ENCODE assay signal across 1 cellular context in the genomic region with DNA sequence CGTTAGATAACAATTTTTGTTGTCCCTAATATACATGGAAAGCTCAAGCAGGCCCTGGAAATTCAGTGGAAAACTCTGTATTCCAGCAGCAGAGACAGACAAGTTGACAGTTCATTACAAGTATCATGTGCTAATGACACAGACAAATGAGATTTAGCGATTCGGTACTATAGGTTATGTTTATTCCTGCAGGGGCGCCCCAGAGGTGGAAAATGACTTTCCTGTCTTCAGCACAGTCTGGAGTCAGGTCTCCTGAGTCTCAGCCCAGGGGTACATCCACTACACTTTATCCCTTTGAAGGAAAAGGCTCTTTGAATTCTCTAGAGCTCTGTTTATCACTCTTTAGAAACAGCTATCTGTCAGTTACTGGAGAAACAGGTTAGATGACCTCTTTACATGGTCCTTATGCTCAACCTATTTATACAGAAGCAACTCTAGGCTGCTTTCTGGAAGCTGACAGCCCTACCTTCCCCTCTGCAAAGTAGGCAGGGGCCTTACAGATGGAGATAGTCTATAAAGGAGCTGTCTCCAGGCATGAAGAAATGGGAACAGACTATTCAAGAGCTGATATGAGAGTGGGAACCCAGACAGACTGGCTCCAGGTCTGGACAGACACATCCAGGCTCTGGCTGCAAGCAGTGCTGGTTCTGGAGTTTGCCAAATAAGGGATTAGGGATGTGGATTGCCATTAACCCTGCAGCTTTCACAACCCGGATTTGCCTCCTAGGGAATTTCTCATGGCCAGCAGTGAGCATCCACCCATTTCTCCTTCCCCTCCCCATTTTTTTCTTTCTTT.
TF ChIP-seq lines count a peak whose summit lies in the region.

No MANE protein-coding gene starts in this region.

TF ChIP-seq in HepG2, 621 proteins besides CTCF, POLR2A, EP300 and RAD21 (continued from another document):
- no peak for TF ChIP-seq ZNF747 (CRISPR knock-in tag; IDR thresholded peaks at IDR 0.05; ENCODE audit: borderline replicate concordance)
- TF ChIP-seq, protein P1, sequence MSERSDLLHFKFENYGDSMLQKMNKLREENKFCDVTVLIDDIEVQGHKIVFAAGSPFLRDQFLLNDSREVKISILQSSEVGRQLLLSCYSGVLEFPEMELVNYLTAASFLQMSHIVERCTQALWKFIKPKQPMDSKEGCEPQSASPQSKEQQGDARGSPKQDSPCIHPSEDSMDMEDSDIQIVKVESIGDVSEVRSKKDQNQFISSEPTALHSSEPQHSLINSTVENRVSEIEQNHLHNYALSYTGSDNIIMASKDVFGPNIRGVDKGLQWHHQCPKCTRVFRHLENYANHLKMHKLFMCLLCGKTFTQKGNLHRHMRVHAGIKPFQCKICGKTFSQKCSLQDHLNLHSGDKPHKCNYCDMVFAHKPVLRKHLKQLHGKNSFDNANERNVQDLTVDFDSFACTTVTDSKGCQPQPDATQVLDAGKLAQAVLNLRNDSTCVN (CRISPR knock-in tag; IDR thresholded peaks at IDR 0.05; ENCODE audit: borderline replicate concordance), result peak; percentile 24; the same call in 1 of the 2 replicates
- peak; percentile 48; the same call in 1 of the 2 replicates for TF ChIP-seq SRF (IDR thresholded peaks at IDR 0.05; ENCODE audit: low read depth, low read length)
